In the genomic region with DNA sequence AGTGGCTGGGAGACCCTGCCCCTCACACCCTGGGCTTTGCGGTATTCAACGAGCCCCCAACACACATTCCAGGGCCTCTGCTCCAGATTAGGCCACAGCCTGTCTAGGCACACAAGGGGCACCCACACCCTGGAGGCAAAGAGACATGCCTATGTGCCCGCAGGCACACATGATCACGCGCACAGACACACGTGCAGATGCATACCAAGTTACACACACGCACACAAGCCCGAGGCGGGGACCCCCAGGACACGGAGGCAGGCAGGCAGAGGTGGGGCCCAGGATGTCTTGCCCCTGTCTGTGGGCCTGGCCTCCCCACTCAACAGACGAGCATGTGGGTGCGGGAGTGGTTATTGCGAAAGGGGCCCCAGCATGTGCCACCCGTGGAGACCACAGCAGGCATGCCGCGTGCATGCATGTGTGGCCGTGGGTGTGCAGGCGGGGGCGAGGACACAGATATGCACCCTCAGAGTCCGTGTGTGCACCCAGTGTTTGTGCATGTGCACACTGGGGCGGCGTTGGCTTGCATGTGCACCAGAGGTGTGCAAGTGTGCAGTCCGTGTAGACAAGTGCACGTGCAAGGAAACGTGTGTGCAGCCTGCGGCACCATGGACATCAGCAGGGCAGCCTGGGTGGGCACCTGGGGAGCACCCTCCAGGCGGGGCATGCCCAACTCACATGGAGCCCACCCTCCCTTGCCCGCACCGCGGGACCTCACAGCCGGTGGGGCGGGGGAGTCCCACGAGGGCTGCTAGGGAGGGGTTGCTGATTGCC, we compare ENCODE assay signal across 1 cellular context.
TF ChIP-seq lines count a peak whose summit lies in the region.
"Not testable (repeated sequence)": the region's sequence is repeated elsewhere in the genome, so short reads cannot be mapped to it uniquely, and the experiment has no call there.

No MANE protein-coding gene starts in this region.

TF ChIP-seq in K562, 482 proteins besides CTCF, POLR2A, EP300 and RAD21 (continues in another document):
- not testable (repeated sequence) for TF ChIP-seq TEAD4 (IDR thresholded peaks at IDR 0.05; ENCODE audit: low read length); FOXM1 (IDR thresholded peaks at IDR 0.05; ENCODE audit: low read depth); BRCA1 (IDR thresholded peaks at IDR 0.05); CEBPG (tag; conservative IDR thresholded peaks at IDR 0.05 in 1 of 2, IDR thresholded peaks at IDR 0.05 in 1 of 2); MYBL2 (IDR thresholded peaks at IDR 0.05; ENCODE audit: low read depth); MYNN (CRISPR knock-in tag; IDR thresholded peaks at IDR 0.05)
- TF ChIP-seq TEAD4 (CRISPR knock-in tag; IDR thresholded peaks at IDR 0.05; ENCODE audit: borderline replicate concordance) (peak; percentile 63; the same call in 1 of the 2 replicates), ZNF282 (CRISPR knock-in tag; IDR thresholded peaks at IDR 0.05) (peak; percentile 84; the same call in 1 of the 2 replicates), FOXM1 (CRISPR knock-in tag; IDR thresholded peaks at IDR 0.05; ENCODE audit: low read depth) (peak; percentile 81; the same call in 1 of the 2 replicates), ZC3H4 (CRISPR knock-in tag; IDR thresholded peaks at IDR 0.05; ENCODE audit: borderline replicate concordance) (peak; percentile 81; the same call in 1 of the 2 replicates), ELK1 (CRISPR knock-in tag; IDR thresholded peaks at IDR 0.05) (peak; percentile 93; the same call in 1 of the 2 replicates), HDAC6 (IDR thresholded peaks at IDR 0.05; ENCODE audit: low read depth, low read length) (0 out of 2 replicates have a peak, but pooled peaks have one; percentile 79), BRCA1 (CRISPR knock-in tag; IDR thresholded peaks at IDR 0.05) (0 out of 2 replicates have a peak, but pooled peaks have one; percentile 15), ZNF431 (CRISPR knock-in tag; IDR thresholded peaks at IDR 0.05) (peak; percentile 63), ZNF263 (CRISPR knock-in tag; IDR thresholded peaks at IDR 0.05; ENCODE audit: borderline replicate concordance) (peak; percentile 34; the same call in 1 of the 2 replicates), TSHZ1 (CRISPR knock-in tag; IDR thresholded peaks at IDR 0.05) (0 out of 2 replicates have a peak, but pooled peaks have one; percentile 1), ZFP91 (CRISPR knock-in tag; IDR thresholded peaks at IDR 0.05) (0 out of 2 replicates have a peak, but pooled peaks have one; percentile 40), SAFB (IDR thresholded peaks at IDR 0.05; ENCODE audit: borderline replicate concordance, low read depth, low read length) (peak; percentile 37; the same call in 1 of the 2 replicates), IRF2 (CRISPR knock-in tag; IDR thresholded peaks at IDR 0.05) (peak; percentile 89; the same call in 1 of the 2 replicates), CEBPG (CRISPR knock-in tag; IDR thresholded peaks at IDR 0.05) (peak; percentile 83), MYBL2 (CRISPR knock-in tag; IDR thresholded peaks at IDR 0.05; ENCODE audit: borderline replicate concordance) (peak; percentile 51), ZNF609 (CRISPR knock-in tag; IDR thresholded peaks at IDR 0.05; ENCODE audit: borderline replicate concordance) (peak; percentile 51; the same call in 1 of the 2 replicates), STAG1 (CRISPR knock-in tag; IDR thresholded peaks at IDR 0.05; ENCODE audit: borderline replicate concordance) (0 out of 2 replicates have a peak, but pooled peaks have one; percentile 58), POLR2G (IDR thresholded peaks at IDR 0.05; ENCODE audit: low read depth, low read length) (0 out of 2 replicates have a peak, but pooled peaks have one; percentile 15), MYNN (IDR thresholded peaks at IDR 0.05) (peak; percentile 87)
- TF ChIP-seq, protein P1, sequence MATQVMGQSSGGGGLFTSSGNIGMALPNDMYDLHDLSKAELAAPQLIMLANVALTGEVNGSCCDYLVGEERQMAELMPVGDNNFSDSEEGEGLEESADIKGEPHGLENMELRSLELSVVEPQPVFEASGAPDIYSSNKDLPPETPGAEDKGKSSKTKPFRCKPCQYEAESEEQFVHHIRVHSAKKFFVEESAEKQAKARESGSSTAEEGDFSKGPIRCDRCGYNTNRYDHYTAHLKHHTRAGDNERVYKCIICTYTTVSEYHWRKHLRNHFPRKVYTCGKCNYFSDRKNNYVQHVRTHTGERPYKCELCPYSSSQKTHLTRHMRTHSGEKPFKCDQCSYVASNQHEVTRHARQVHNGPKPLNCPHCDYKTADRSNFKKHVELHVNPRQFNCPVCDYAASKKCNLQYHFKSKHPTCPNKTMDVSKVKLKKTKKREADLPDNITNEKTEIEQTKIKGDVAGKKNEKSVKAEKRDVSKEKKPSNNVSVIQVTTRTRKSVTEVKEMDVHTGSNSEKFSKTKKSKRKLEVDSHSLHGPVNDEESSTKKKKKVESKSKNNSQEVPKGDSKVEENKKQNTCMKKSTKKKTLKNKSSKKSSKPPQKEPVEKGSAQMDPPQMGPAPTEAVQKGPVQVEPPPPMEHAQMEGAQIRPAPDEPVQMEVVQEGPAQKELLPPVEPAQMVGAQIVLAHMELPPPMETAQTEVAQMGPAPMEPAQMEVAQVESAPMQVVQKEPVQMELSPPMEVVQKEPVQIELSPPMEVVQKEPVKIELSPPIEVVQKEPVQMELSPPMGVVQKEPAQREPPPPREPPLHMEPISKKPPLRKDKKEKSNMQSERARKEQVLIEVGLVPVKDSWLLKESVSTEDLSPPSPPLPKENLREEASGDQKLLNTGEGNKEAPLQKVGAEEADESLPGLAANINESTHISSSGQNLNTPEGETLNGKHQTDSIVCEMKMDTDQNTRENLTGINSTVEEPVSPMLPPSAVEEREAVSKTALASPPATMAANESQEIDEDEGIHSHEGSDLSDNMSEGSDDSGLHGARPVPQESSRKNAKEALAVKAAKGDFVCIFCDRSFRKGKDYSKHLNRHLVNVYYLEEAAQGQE (CRISPR knock-in tag; IDR thresholded peaks at IDR 0.05; ENCODE audit: low read depth): 0 out of 2 replicates have a peak, but pooled peaks have one; percentile 44
- TF ChIP-seq, protein P2, sequence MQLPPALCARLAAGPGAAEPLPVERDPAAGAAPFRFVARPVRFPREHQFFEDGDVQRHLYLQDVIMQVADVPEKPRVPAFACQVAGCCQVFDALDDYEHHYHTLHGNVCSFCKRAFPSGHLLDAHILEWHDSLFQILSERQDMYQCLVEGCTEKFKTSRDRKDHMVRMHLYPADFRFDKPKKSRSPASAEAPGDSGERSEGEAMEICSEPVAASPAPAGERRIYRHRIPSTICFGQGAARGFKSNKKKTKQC (CRISPR knock-in tag; IDR thresholded peaks at IDR 0.05): peak; percentile 45; the same call in 1 of the 2 replicates
- TF ChIP-seq, protein P3, sequence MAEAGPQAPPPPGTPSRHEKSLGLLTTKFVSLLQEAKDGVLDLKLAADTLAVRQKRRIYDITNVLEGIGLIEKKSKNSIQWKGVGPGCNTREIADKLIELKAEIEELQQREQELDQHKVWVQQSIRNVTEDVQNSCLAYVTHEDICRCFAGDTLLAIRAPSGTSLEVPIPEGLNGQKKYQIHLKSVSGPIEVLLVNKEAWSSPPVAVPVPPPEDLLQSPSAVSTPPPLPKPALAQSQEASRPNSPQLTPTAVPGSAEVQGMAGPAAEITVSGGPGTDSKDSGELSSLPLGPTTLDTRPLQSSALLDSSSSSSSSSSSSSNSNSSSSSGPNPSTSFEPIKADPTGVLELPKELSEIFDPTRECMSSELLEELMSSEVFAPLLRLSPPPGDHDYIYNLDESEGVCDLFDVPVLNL (CRISPR knock-in tag; IDR thresholded peaks at IDR 0.05; ENCODE audit: low read depth): peak; percentile 79; the same call in 1 of the 2 replicates
- TF ChIP-seq, protein P4, sequence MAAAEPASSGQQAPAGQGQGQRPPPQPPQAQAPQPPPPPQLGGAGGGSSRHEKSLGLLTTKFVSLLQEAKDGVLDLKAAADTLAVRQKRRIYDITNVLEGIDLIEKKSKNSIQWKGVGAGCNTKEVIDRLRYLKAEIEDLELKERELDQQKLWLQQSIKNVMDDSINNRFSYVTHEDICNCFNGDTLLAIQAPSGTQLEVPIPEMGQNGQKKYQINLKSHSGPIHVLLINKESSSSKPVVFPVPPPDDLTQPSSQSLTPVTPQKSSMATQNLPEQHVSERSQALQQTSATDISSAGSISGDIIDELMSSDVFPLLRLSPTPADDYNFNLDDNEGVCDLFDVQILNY (CRISPR knock-in tag; IDR thresholded peaks at IDR 0.05): peak; percentile 63; the same call in 1 of the 2 replicates
- TF ChIP-seq, protein P5, sequence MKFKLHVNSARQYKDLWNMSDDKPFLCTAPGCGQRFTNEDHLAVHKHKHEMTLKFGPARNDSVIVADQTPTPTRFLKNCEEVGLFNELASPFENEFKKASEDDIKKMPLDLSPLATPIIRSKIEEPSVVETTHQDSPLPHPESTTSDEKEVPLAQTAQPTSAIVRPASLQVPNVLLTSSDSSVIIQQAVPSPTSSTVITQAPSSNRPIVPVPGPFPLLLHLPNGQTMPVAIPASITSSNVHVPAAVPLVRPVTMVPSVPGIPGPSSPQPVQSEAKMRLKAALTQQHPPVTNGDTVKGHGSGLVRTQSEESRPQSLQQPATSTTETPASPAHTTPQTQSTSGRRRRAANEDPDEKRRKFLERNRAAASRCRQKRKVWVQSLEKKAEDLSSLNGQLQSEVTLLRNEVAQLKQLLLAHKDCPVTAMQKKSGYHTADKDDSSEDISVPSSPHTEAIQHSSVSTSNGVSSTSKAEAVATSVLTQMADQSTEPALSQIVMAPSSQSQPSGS (CRISPR knock-in tag; IDR thresholded peaks at IDR 0.05): peak; percentile 66
